Comparison of ENCODE assay signal across 10 cellular contexts in the genomic region with DNA sequence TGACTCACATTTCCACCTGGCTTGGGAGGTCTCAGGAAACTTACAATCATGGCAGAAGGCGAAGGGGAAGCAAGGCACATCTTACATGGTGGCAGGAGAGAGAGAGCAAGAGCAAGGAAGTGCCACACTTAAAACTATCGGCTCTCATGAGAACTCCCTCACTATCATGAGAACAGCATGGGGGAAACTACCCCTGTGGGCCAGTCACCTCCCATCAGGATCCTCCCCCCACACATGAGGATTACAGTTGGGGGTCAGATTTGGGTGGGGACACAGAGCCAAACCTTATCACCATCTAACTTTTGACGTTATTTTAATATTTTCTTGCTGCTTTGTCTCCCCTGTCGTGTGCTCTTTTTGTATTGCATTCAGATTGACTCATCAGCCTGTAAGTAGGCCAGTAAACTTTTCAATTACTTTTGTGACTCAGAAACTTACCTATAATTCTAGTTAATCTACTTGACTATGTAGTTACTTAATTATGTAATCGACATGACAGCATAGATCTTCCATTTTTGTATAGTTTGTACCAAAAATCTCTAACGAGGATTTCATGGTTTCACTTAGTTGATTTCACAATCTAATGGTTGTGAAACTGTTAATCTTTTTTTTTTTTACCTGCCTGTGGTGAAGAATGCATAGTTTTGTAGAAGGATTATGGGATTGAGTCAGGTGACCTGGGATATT. TPM values are rescaled to one million over a fixed set of nuclear protein-coding genes. Genes with fewer than 3 reads are reported as not detected.
A peak's percentile ranks its signal among the peaks of the same experiment; 100 is the strongest.
DNase-seq lines count a peak whose midpoint lies in the region; ATAC-seq and TF ChIP-seq lines count a peak whose summit lies in the region.
"Had no signal": no experiment of that assay in that cellular context is flagged by ENCODE, and none has a peak within 500 bp of the region (broad histone marks: within the 10 kb centered on the region; RNA-seq: fewer than 3 reads in every experiment).

No MANE protein-coding gene starts in this region.

- H2AK5ac ChIP-seq in neuronal stem cell (ENCODE audit: low read depth, low read length): no peak overlapping the region

- CTCF ChIA-PET in activated CD8-positive, alpha-beta memory T cell treated with anti-CD3 and anti-CD28 coated beads, Interleukin-2, amount 10 ng/mL, durations not matched to agents 7 days and 5 days (lab: Charles Lee): no interaction called here

- no peak overlapping the region for H4K91ac ChIP-seq in neuronal stem cell (ENCODE audit: low read depth, low read length, poor library complexity)

- no peak overlapping the region for H2BK15ac ChIP-seq in neuronal stem cell (ENCODE audit: low read length)

- H3K36me3 Mint-ChIP-seq in activated CD8-positive, alpha-beta memory T cell treated with anti-CD3 and anti-CD28 coated beads, Interleukin-2, amount 10 ng/mL, durations not matched to agents 7 days and 5 days: peaks cover 36% of the 10 kb centered on the region
- H3K36me3 Mint-ChIP-seq in stimulated activated naive B cell treated with anti-CD40 and anti-IgM and Interleukin-4, amounts not matched to agents 10 μg/mL and 1 μg/mL and 100 μg/mL, for 72 hours: peaks cover 19 to 21% of the 10 kb centered on the region in 2 donors

- no peak overlapping the region for H3K9ac ChIP-seq in neuronal stem cell (ENCODE audit: low read depth, low read length, poor library complexity)
- H3K9ac ChIP-seq: KMS-11 had no signal

- intact Hi-C loops in esophagus squamous epithelium (cut with DNase I): no loop called here

- H3K4ac ChIP-seq in neuronal stem cell (ENCODE audit: low read length): no peak overlapping the region

- H3K27ac ChIP-seq in esophagus squamous epithelium: peak overlapping the region; percentile 10 to 68 (median 50)
- no peak overlapping the region for H3K27ac ChIP-seq in neuronal stem cell (replicated peaks; ENCODE audit: low read length)
- H3K27ac ChIP-seq in right atrium auricular region: no peak overlapping the region
- H3K27ac ChIP-seq: KMS-11 had no signal

- peaks cover 7 to 33% (median 10%) of the 10 kb centered on the region in 3 donors for H3K4me1 ChIP-seq in esophagus squamous epithelium
- H3K4me1 ChIP-seq in neuronal stem cell (ENCODE audit: control insufficient read depth in 2 of 2, insufficient read depth in 1 of 2, low read depth in 1 of 2, low read length in 2 of 2): no peaks in the 10 kb centered on the region
- H3K4me1 ChIP-seq in right atrium auricular region: peaks cover 0 to 8% of the 10 kb centered on the region in 2 donors

- no peak overlapping the region for H3K14ac ChIP-seq in neuronal stem cell (ENCODE audit: low read length)

- peak; percentile 55 for ATAC-seq in activated CD8-positive, alpha-beta memory T cell treated with anti-CD3 and anti-CD28 coated beads, Interleukin-2, amount 10 ng/mL, durations not matched to agents 7 days and 5 days
- no peak for ATAC-seq in stimulated activated naive B cell treated with anti-CD40 and anti-IgM and Interleukin-4, amounts not matched to agents 10 μg/mL and 1 μg/mL and 100 μg/mL, for 72 hours (replicated peaks)
- ATAC-seq: right cardiac atrium had no signal

- H3K27me3 ChIP-seq in esophagus squamous epithelium (peaks cover 0 to 44% (median 0%) of the 10 kb centered on the region in 4 donors), neuronal stem cell (ENCODE audit: control insufficient read depth in 3 of 3, insufficient read depth in 3 of 3, low read depth in 1 of 3, low read length in 3 of 3) (no peaks in the 10 kb centered on the region), right atrium auricular region (no peaks in the 10 kb centered on the region)

- H3K4me3 ChIP-seq in esophagus squamous epithelium (peak overlapping the region in 1 of 4 donors; percentile 31), neuronal stem cell (ENCODE audit: low read length in 2 of 2) (no peak overlapping the region), right atrium auricular region (no peak overlapping the region)

- H3K27ac Mint-ChIP-seq in activated CD8-positive, alpha-beta memory T cell treated with anti-CD3 and anti-CD28 coated beads, Interleukin-2, amount 10 ng/mL, durations not matched to agents 7 days and 5 days: peak overlapping the region; percentile 89
- peak overlapping the region; percentile 79 for H3K27ac Mint-ChIP-seq in stimulated activated naive B cell treated with anti-CD40 and anti-IgM and Interleukin-4, amounts not matched to agents 10 μg/mL and 1 μg/mL and 100 μg/mL, for 72 hours

- peak overlapping the region; percentile 28 for H3K4me3 Mint-ChIP-seq in activated CD8-positive, alpha-beta memory T cell treated with anti-CD3 and anti-CD28 coated beads, Interleukin-2, amount 10 ng/mL, durations not matched to agents 7 days and 5 days
- no peak overlapping the region for H3K4me3 Mint-ChIP-seq in stimulated activated naive B cell treated with anti-CD40 and anti-IgM and Interleukin-4, amounts not matched to agents 10 μg/mL and 1 μg/mL and 100 μg/mL, for 72 hours

- H4K8ac ChIP-seq in neuronal stem cell (ENCODE audit: low read depth, low read length): no peak overlapping the region

- WGBS in esophagus squamous epithelium, 2 donors: 35 to 47% methylated on average over 5 to 6 of the region's 6 CpGs
- no CpG with 5 or more reads among the region's 6 CpGs for WGBS in neuronal stem cell (ENCODE audit: extremely low coverage in 2 of 2, insufficient read length in 2 of 2, insufficient replicate concordance in 1 of 2), 2 donors

- no peak overlapping the region for H2AFZ ChIP-seq in neuronal stem cell (ENCODE audit: low read length)

- no peak for TF ChIP-seq POLR2A in esophagus squamous epithelium (IDR thresholded peaks at IDR 0.05)

- no peaks in the 10 kb centered on the region for H3K36me3 ChIP-seq in esophagus squamous epithelium
- peaks cover 0 to 2% of the 10 kb centered on the region in 2 donors for H3K36me3 ChIP-seq in neuronal stem cell (replicated peaks in 1 of 2; ENCODE audit: control insufficient read depth in 2 of 2, insufficient read depth in 2 of 2, low read length in 2 of 2)
- H3K36me3 ChIP-seq in right atrium auricular region: no peaks in the 10 kb centered on the region

- H3K23ac ChIP-seq in neuronal stem cell (ENCODE audit: low read depth, low read length, poor library complexity): no peak overlapping the region

- no peak overlapping the region for H3K4me2 ChIP-seq in neuronal stem cell (ENCODE audit: insufficient read depth, low read length, poor library complexity, severe bottlenecking)
- H3K4me2 ChIP-seq: KMS-11 had no signal

- H3K4me1 Mint-ChIP-seq in activated CD8-positive, alpha-beta memory T cell treated with anti-CD3 and anti-CD28 coated beads, Interleukin-2, amount 10 ng/mL, durations not matched to agents 7 days and 5 days: peaks cover 77% of the 10 kb centered on the region
- H3K4me1 Mint-ChIP-seq in stimulated activated naive B cell treated with anti-CD40 and anti-IgM and Interleukin-4, amounts not matched to agents 10 μg/mL and 1 μg/mL and 100 μg/mL, for 72 hours: peaks cover 37 to 84% of the 10 kb centered on the region in 2 donors

- H2BK120ac ChIP-seq in neuronal stem cell (ENCODE audit: low read depth, low read length): no peak overlapping the region

- H2BK12ac ChIP-seq in neuronal stem cell (ENCODE audit: low read length): no peak overlapping the region

- peaks cover 1% of the 10 kb centered on the region for H3K79me1 ChIP-seq in neuronal stem cell (ENCODE audit: low read depth, low read length)

- no peaks in the 10 kb centered on the region for H3K9me3 Mint-ChIP-seq in activated CD8-positive, alpha-beta memory T cell treated with anti-CD3 and anti-CD28 coated beads, Interleukin-2, amount 10 ng/mL, durations not matched to agents 7 days and 5 days (ENCODE audit: low read depth)
- peaks cover 5 to 6% of the 10 kb centered on the region in 2 donors for H3K9me3 Mint-ChIP-seq in stimulated activated naive B cell treated with anti-CD40 and anti-IgM and Interleukin-4, amounts not matched to agents 10 μg/mL and 1 μg/mL and 100 μg/mL, for 72 hours

- no peaks in the 10 kb centered on the region for H3K27me3 Mint-ChIP-seq in activated CD8-positive, alpha-beta memory T cell treated with anti-CD3 and anti-CD28 coated beads, Interleukin-2, amount 10 ng/mL, durations not matched to agents 7 days and 5 days
- H3K27me3 Mint-ChIP-seq in stimulated activated naive B cell treated with anti-CD40 and anti-IgM and Interleukin-4, amounts not matched to agents 10 μg/mL and 1 μg/mL and 100 μg/mL, for 72 hours: no peaks in the 10 kb centered on the region

- no peak overlapping the region for H3K18ac ChIP-seq in neuronal stem cell (ENCODE audit: low read length)

- H3K9me3 ChIP-seq in esophagus squamous epithelium (no peaks in the 10 kb centered on the region), neuronal stem cell (replicated peaks in 1 of 2; ENCODE audit: control insufficient read depth in 2 of 2, insufficient read depth in 1 of 2, low read depth in 1 of 2, low read length in 2 of 2) (peaks cover 3 to 14% of the 10 kb centered on the region in 2 donors), right atrium auricular region (no peaks in the 10 kb centered on the region)

- no peak for TF ChIP-seq CTCF in esophagus squamous epithelium (IDR thresholded peaks at IDR 0.05)
- no peak for TF ChIP-seq CTCF in right atrium auricular region (IDR thresholded peaks at IDR 0.05)

- DNase-seq in activated CD8-positive, alpha-beta memory T cell treated with anti-CD3 and anti-CD28 coated beads, Interleukin-2, amount 10 ng/mL, durations not matched to agents 7 days and 5 days: no peak
- DNase-seq in activated CD8-positive, alpha-beta memory T cell treated with anti-CD3 and anti-CD28 coated beads, Interleukin-2, amount 50 U/mL, for 48 hours: no peak
- peak; percentile 54 to 62 for DNase-seq in activated T-cell treated with anti-CD3 and anti-CD28 coated beads, Interleukin-2, amount 50 U/mL, for 48 hours
- DNase-seq in esophagus squamous epithelium (lab: John Stamatoyannopoulos, UW): no peak
- no peak for DNase-seq in stimulated activated naive B cell treated with anti-CD40 and anti-IgM and Interleukin-4, amounts not matched to agents 10 μg/mL and 1 μg/mL and 100 μg/mL, for 72 hours
- no peak for DNase-seq in neuronal stem cell (ENCODE audit: low spot score)
- DNase-seq in right atrium auricular region (ENCODE audit: low spot score): no peak
- DNase-seq in cerebellar cortex (ENCODE audit: low spot score): no peak
- DNase-seq: right cardiac atrium had no signal

- H2BK5ac ChIP-seq in neuronal stem cell (ENCODE audit: low read length): no peak overlapping the region

RNA-seq across cellular contexts. Expression of a gene that starts 18.2 kb away (rescaled TPM):
- total RNA-seq in activated CD8-positive, alpha-beta memory T cell treated with anti-CD3 and anti-CD28 coated beads, Interleukin-2, amount 10 ng/mL, durations not matched to agents 7 days and 5 days: 10 to 100 TPM; 54.6 to 66.3 TPM
- total RNA-seq in esophagus squamous epithelium (10 to 100 TPM in 2 of 4 donors, 1 to 10 TPM in 2; 3.4 to 13.4 (median 8.2) TPM), right atrium auricular region (10 to 100 TPM in 1 of 2 donors, 1 to 10 TPM in 1; 9.2 to 10.5 TPM)
- 23.4 TPM for polyA plus RNA-seq in neuronal stem cell (2013, experiment 1 of 2)
- polyA plus RNA-seq in neuronal stem cell (2013, experiment 2 of 2): 23.3 TPM

Comparison
In these comparisons a context has a peak if more than half of its experiments do, and no peak if none do; other contexts are left out.
1. DNase-seq: peak in activated T-cell treated with anti-CD3 and anti-CD28 coated beads, Interleukin-2, amount 50 U/mL, for 48 hours (2 of 2); none in activated CD8-positive, alpha-beta memory T cell treated with anti-CD3 and anti-CD28 coated beads, Interleukin-2, amount 10 ng/mL, durations not matched to agents 7 days and 5 days (single experiment), activated CD8-positive, alpha-beta memory T cell treated with anti-CD3 and anti-CD28 coated beads, Interleukin-2, amount 50 U/mL, for 48 hours (single experiment), esophagus squamous epithelium (single experiment), stimulated activated naive B cell treated with anti-CD40 and anti-IgM and Interleukin-4, amounts not matched to agents 10 μg/mL and 1 μg/mL and 100 μg/mL, for 72 hours (single experiment), neuronal stem cell (single experiment), right atrium auricular region (single experiment) and cerebellar cortex (single experiment).
2. H3K27ac ChIP-seq: peak in esophagus squamous epithelium (4 of 4); none in neuronal stem cell (single experiment) and right atrium auricular region (0 of 2).